9 cellular contexts compared by ENCODE assay signal in genomic region chr1:178543291-178543609, GRCh38. TPM values are rescaled to one million over a fixed set of nuclear protein-coding genes. Genes with fewer than 3 reads are reported as not detected.
A peak's percentile ranks its signal among the peaks of the same experiment; 100 is the strongest.
DNase-seq lines count a peak whose midpoint lies in the region; FAIRE-seq and TF ChIP-seq lines count a peak whose summit lies in the region.
"Had no signal": no experiment of that assay in that cellular context is flagged by ENCODE, and none has a peak within 500 bp of the region (broad histone marks: within the 10 kb centered on the region; RNA-seq: fewer than 3 reads in every experiment).

No MANE protein-coding gene starts in this region.

- peak; percentile 44 for DNase-seq in NCI-H748 (lab: John Stamatoyannopoulos, UW; ENCODE audit: unreplicated experiment)
- no peak for DNase-seq in NCI-H748 treated with DMSO at 0.1 percent for 48 hours (lab: John Stamatoyannopoulos, UW)
- no peak for DNase-seq in HFF-Myc (ENCODE audit: extremely low read depth, low read depth)
- DNase-seq in NT2/D1 (ENCODE audit: low read depth, low spot score): no peak
- DNase-seq in H1 (ENCODE audit: low read depth in 1 of 2, low spot score in 2 of 2): no peak
- no peak for DNase-seq in NK-92 treated with Interleukin-12 subunit alpha and Interleukin-12 subunit beta, amount 100 ng/mL, for 24 hours (lab: John Stamatoyannopoulos, UW)
- DNase-seq in NCI-H526 (lab: John Stamatoyannopoulos, UW): no peak

- H2AK5ac ChIP-seq in H1 (ENCODE audit: low read depth, low read length): no peak overlapping the region

- peak overlapping the region; percentile 81 for H4K8ac ChIP-seq in H1 (ENCODE audit: extremely low read depth, insufficient read depth, low read length)

- H4K5ac ChIP-seq in H1 (ENCODE audit: insufficient read length, low read depth, low read length): peak overlapping the region; percentile 61

- TF ChIP-seq RAD21 in H1 (IDR thresholded peaks at IDR 0.05 in 1 of 2, conservative IDR thresholded peaks at IDR 0.05 in 1 of 2; ENCODE audit: low read depth in 2 of 2, low read length in 2 of 2): no peak
- no peak for TF ChIP-seq RAD21 in neural cell (conservative IDR thresholded peaks at IDR 0.05)

- H4K91ac ChIP-seq in H1 (replicated peaks; ENCODE audit: insufficient read length, low read length): peak overlapping the region; percentile 64

- H3K14ac ChIP-seq in H1 (ENCODE audit: insufficient read length): no peak overlapping the region

- TF ChIP-seq EP300 in H1 (IDR thresholded peaks at IDR 0.05; ENCODE audit: borderline replicate concordance in 1 of 2, low read depth in 2 of 2, low read length in 2 of 2): no peak
- TF ChIP-seq EP300 in neural cell (conservative IDR thresholded peaks at IDR 0.05; ENCODE audit: poor library complexity, severe bottlenecking): no peak

- H3K9ac ChIP-seq in NT2/D1 (ENCODE audit: insufficient read length, low read depth) (peak overlapping the region; percentile 89), H1 (replicated peaks in 1 of 4; ENCODE audit: extremely low read depth in 1 of 4, low read depth in 3 of 4, low read length in 3 of 4) (peak overlapping the region in 3 of 4 experiments; percentile 35 to 71 (median 69); a peak in 4 of 7 replicates), neural cell (ENCODE audit: low read length) (peak overlapping the region; percentile 77)

- H3K56ac ChIP-seq in H1 (replicated peaks; ENCODE audit: insufficient read length, low read depth, low read length): peak overlapping the region; percentile 35

- H3K23ac ChIP-seq in H1 (ENCODE audit: insufficient read length): no peak overlapping the region

- H3K27ac ChIP-seq in H1 (ENCODE audit: low read depth, low read length): peak overlapping the region; percentile 34; the same call in 1 of the 2 replicates
- H3K27ac ChIP-seq in neural cell (ENCODE audit: low read length): peak overlapping the region; percentile 70

- H3K36me3 ChIP-seq in NT2/D1 (ENCODE audit: insufficient read depth, insufficient read length, low read length) (peaks cover 20% of the 10 kb centered on the region), H1 (ENCODE audit: control insufficient read depth in 2 of 4, insufficient read depth in 4 of 4, low read length in 3 of 4) (no peaks in the 10 kb centered on the region), neural cell (ENCODE audit: insufficient read depth, low read length) (no peaks in the 10 kb centered on the region)

- TF ChIP-seq POLR2A in H1 (IDR thresholded peaks at IDR 0.05; ENCODE audit: control extremely low read depth in 1 of 2, low read depth in 2 of 2, low read length in 2 of 2): no peak

- no peak overlapping the region for H2BK12ac ChIP-seq in H1 (ENCODE audit: low read depth, low read length)

- H3K4me1 ChIP-seq in NT2/D1 (ENCODE audit: insufficient read depth, insufficient read length) (peaks cover 2% of the 10 kb centered on the region), H1 (replicated peaks in 1 of 4; ENCODE audit: control insufficient read depth in 3 of 4, insufficient read depth in 4 of 4, low read length in 3 of 4) (peaks cover 0 to 8% (median 3%) of the 10 kb centered on the region in 4 experiments; a peak in 2 of 7 replicates)

- H2BK120ac ChIP-seq in H1 (replicated peaks; ENCODE audit: low read depth, low read length): no peak overlapping the region

- H4K20me1 ChIP-seq in H1 (replicated peaks in 1 of 2; ENCODE audit: control insufficient read depth in 1 of 2, insufficient read depth in 2 of 2, low read length in 2 of 2) (no peaks in the 10 kb centered on the region), neural cell (ENCODE audit: insufficient read depth) (no peaks in the 10 kb centered on the region)

- peak overlapping the region; percentile 83 for H3K4ac ChIP-seq in H1 (replicated peaks; ENCODE audit: insufficient read length, low read depth, low read length)

- 5% methylated on average over 10 of the region's 10 CpGs; no CpG with 5 or more reads in 1 of the 2 experiments for WGBS in H1 (ENCODE audit: extremely low coverage in 1 of 2, insufficient coverage in 1 of 2, insufficient read length in 1 of 2, insufficient replicate concordance in 2 of 2, low coverage in 1 of 2, low lambda C conversion rate in 2 of 2, missing lambda C conversion rate in 1 of 2), 2 experiments

- no peak overlapping the region for H2BK15ac ChIP-seq in H1 (ENCODE audit: low read length)

- POLR2A ChIA-PET in H1 (lab: Charles Lee; ENCODE audit: partially characterized antibody): interaction anchor here (0.6 to 6.0 kb wide), 5 partner anchors 10 to 1134 kb away, joined by 3 to 21 read pairs (median 4); partner anchors contain the start of gene RALGPS2

- no peaks in the 10 kb centered on the region; the same call in 1 of the 2 replicates for H3K79me1 ChIP-seq in H1 (ENCODE audit: low read depth, low read length)

- H3K4me2 ChIP-seq in H1 (ENCODE audit: insufficient read depth in 1 of 2, low read depth in 2 of 2, low read length in 2 of 2) (peak overlapping the region; percentile 46 to 96), neural cell (ENCODE audit: low read length) (peak overlapping the region; percentile 55)

- H3K27me3 ChIP-seq in NT2/D1 (ENCODE audit: insufficient read depth, insufficient read length) (no peaks in the 10 kb centered on the region), H1 (replicated peaks in 1 of 4; ENCODE audit: control insufficient read depth in 3 of 4, extremely low read depth in 1 of 4, insufficient read depth in 3 of 4, low read length in 3 of 4) (no peaks in the 10 kb centered on the region), neural cell (ENCODE audit: insufficient read depth, low read depth, low read length) (no peaks in the 10 kb centered on the region)

- H3K4me3 ChIP-seq in HFF-Myc (replicated peaks; ENCODE audit: low read depth, low read length): peak overlapping the region; percentile 71
- H3K4me3 ChIP-seq in NT2/D1 (ENCODE audit: insufficient read length, low read depth): peak overlapping the region; percentile 66
- peak overlapping the region; percentile 51 to 94 (median 90) for H3K4me3 ChIP-seq in H1 (ENCODE audit: extremely low read depth in 1 of 4, insufficient read depth in 2 of 4, low read depth in 3 of 4, low read length in 4 of 4)
- peak overlapping the region; percentile 79 for H3K4me3 ChIP-seq in neural cell (ENCODE audit: low read length)

- H3K23me2 ChIP-seq in H1 (ENCODE audit: low read depth, low read length): peaks cover 10% of the 10 kb centered on the region

- H3K9me2 ChIP-seq in neural cell (ENCODE audit: insufficient read depth, low read length): no peaks in the 10 kb centered on the region

- H2BK20ac ChIP-seq in H1 (ENCODE audit: low read length): no peak overlapping the region

- no peaks in the 10 kb centered on the region for H3F3A ChIP-seq in neural cell (ENCODE audit: insufficient read depth, low read length, poor library complexity, severe bottlenecking)

- H3K9me3 ChIP-seq in NT2/D1 (ENCODE audit: insufficient read depth, low read length) (no peaks in the 10 kb centered on the region; the same call in 1 of the 2 replicates), H1 (ENCODE audit: insufficient read depth in 2 of 2, low read depth in 1 of 2, low read length in 1 of 2) (no peaks in the 10 kb centered on the region), neural cell (ENCODE audit: low read length) (no peaks in the 10 kb centered on the region)

- CTCF ChIA-PET in H1 (lab: Charles Lee; ENCODE audit: partially characterized antibody): interaction anchor here (0.5 to 9.1 kb wide), 57 partner anchors 8 to 580 kb away, joined by 3 to 92 read pairs (median 4); partner anchors contain the start of genes ANGPTL1, RALGPS2 and TOR3A

- H3K18ac ChIP-seq in H1 (ENCODE audit: extremely low read depth, low read length): no peak overlapping the region; the same call in 1 of the 2 replicates

- H2AFZ ChIP-seq in H1 (ENCODE audit: low read length) (peak overlapping the region; percentile 97), neural cell (ENCODE audit: low read depth, low read length) (peak overlapping the region; percentile 87)

- FAIRE-seq in H1 (lab: Jason Lieb, UNC): no peak
- FAIRE-seq: G401.6 had no signal

- TF ChIP-seq CTCF in HFF-Myc (IDR thresholded peaks at IDR 0.05; ENCODE audit: low read depth, low read length, missing control alignments) (no peak), H1 (IDR thresholded peaks at IDR 0.05; ENCODE audit: control extremely low read depth in 1 of 3, insufficient read depth in 1 of 3, low read depth in 1 of 3, low read length in 3 of 3) (no peak), neural cell (IDR thresholded peaks at IDR 0.05; ENCODE audit: poor library complexity, severe bottlenecking) (no peak)

- H2BK5ac ChIP-seq in H1 (ENCODE audit: low read depth, low read length): no peak overlapping the region

- no peaks in the 10 kb centered on the region for H3K79me2 ChIP-seq in H1 (ENCODE audit: control insufficient read depth in 1 of 2, insufficient read depth in 2 of 2, low read length in 2 of 2)
- H3K79me2 ChIP-seq in neural cell (replicated peaks; ENCODE audit: insufficient read depth, low read length): no peaks in the 10 kb centered on the region

TF ChIP-seq in H1, 55 proteins besides CTCF, POLR2A, EP300 and RAD21 (continues in another document):
- no peak for TF ChIP-seq CEBPB (IDR thresholded peaks at IDR 0.05; ENCODE audit: low read depth, low read length)

TF ChIP-seq in neural cell, 6 proteins besides CTCF, POLR2A, EP300 and RAD21 (continues in another document):
- no peak for TF ChIP-seq SMC3 (conservative IDR thresholded peaks at IDR 0.05; ENCODE audit: poor library complexity)

RNA-seq across cellular contexts. Expression of gene TEX35, which starts 30.3 kb away (rescaled TPM):
- not detected in 2 replicates for total RNA-seq in H1 (2021; fragmentation: NEBNext Ultra II Directional; extraction: Animal tissue kit (Norgen Biotek cat#: 25700))
- polyA plus RNA-seq in H1 (2011; rRNA removed) (0.03 TPM in 1 of 2 replicates, not detected in the other), neural cell (not detected in 2 replicates)
- 0.04 TPM for polyA plus RNA-seq in H1 (2011; cell fraction: cytosol; rRNA removed)
- polyA plus RNA-seq in H1 (2011; cell fraction: nucleus; rRNA removed): 0.11 TPM
- polyA plus RNA-seq in H1 (2012, experiment 1 of 2): 0.09 TPM in 1 of 4 replicates, not detected in the others
- not detected for polyA plus RNA-seq in H1 (2012, experiment 2 of 2)
- polyA plus RNA-seq in H1 (2013, experiment 1 of 2): not detected
- 0.02 TPM for polyA plus RNA-seq in H1 (2013, experiment 2 of 2)
- polyA minus RNA-seq in H1 (2011; rRNA and poly(A)+ RNA removed): not detected in 2 replicates
- not detected for polyA minus RNA-seq in H1 (2011; cell fraction: cytosol; rRNA and poly(A)+ RNA removed)
- not detected for polyA minus RNA-seq in H1 (2011; cell fraction: nucleus; rRNA and poly(A)+ RNA removed)
- polyA minus RNA-seq in neural cell: not detected in 2 replicates

RNA-seq across cellular contexts. Expression of gene CLEC20A, which starts 46.5 kb away (rescaled TPM):
- total RNA-seq in H1 (2021; fragmentation: NEBNext Ultra II Directional; extraction: Animal tissue kit (Norgen Biotek cat#: 25700)): not detected in 2 replicates
- not detected in 2 replicates for polyA plus RNA-seq in H1 (2011; rRNA removed)
- not detected for polyA plus RNA-seq in H1 (2011; cell fraction: cytosol; rRNA removed)
- not detected for polyA plus RNA-seq in H1 (2011; cell fraction: nucleus; rRNA removed)
- polyA plus RNA-seq in H1 (2012, experiment 1 of 2): not detected in 4 replicates
- polyA plus RNA-seq in H1 (2012, experiment 2 of 2): not detected
- polyA plus RNA-seq in H1 (2013, experiment 1 of 2): not detected
- polyA plus RNA-seq in H1 (2013, experiment 2 of 2): not detected
- polyA minus RNA-seq in H1 (2011; rRNA and poly(A)+ RNA removed): not detected in 2 replicates
- not detected for polyA minus RNA-seq in H1 (2011; cell fraction: cytosol; rRNA and poly(A)+ RNA removed)
- not detected for polyA minus RNA-seq in H1 (2011; cell fraction: nucleus; rRNA and poly(A)+ RNA removed)
- polyA plus RNA-seq in neural cell: 0.78 TPM in 1 of 2 replicates, not detected in the other
- polyA minus RNA-seq in neural cell: not detected in 2 replicates
